In the genomic region with DNA sequence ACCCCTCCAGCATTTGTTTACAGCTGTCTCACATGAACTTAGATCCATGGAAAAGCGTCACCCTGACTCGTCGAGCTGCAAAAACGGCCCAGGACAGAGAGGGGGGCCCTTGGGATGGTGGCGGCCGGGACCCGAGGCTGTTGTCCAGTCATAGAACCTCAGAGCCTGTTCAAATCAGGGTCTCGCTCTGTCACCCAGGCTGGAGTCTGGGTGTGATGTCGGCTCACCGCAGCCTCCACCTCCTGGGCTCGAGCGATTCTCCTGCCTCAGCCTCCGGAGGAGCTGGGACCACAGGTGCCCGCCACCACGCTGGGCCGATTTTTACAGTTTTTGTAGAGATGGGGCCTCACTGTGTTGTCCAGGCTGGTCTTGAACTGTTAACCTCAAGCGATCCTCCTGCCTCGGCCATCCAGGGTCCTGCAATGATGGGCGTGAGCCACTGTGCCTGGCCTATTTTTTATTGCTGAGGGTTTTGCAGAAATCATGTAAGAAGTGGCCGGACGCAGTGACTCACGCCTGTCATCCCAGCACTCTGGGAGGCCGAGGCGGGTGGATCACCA, we compare ENCODE assay signal across 23 cellular contexts.
"Had no signal": no experiment of that assay in that cellular context is flagged by ENCODE, and none has a peak within 500 bp of the region (broad histone marks: within the 10 kb centered on the region; RNA-seq: fewer than 3 reads in every experiment).

No MANE protein-coding gene starts in this region.

- DNase-seq: hippocampal formation; left colon; left lung; mesendoderm; naive thymus-derived CD4-positive, alpha-beta T cell; nucleus accumbens; pancreas; right lobe of liver; stimulated activated CD4-positive, alpha-beta T cell treated with anti-CD3 and anti-CD28 coated beads, Interleukin-4, amount 100 ng/mL, for 24 hours; stimulated activated naive CD4-positive, alpha-beta T cell; tibial artery; trophoblast cell; uterus had no signal

- FAIRE-seq: keratinocyte, pancreas had no signal

- H3K4me1 Mint-ChIP-seq: stimulated activated effector memory CD8-positive, alpha-beta T cell treated with anti-CD3 and anti-CD28 coated beads, Interleukin-12 subunit alpha, Interleukin-12 subunit beta, amount 100 ng/mL, for 72 hours had no signal

- H3K27ac ChIP-seq: left lung, pancreas, right atrium auricular region, right lobe of liver, skin epidermis, suprapubic skin, thoracic aorta, tibial artery, uterus had no signal

- H3K4me1 ChIP-seq: left lung, pancreas, right atrium auricular region, right lobe of liver, uterus had no signal

- H3K27ac Mint-ChIP-seq: mesothelial cell of epicardium; naive thymus-derived CD4-positive, alpha-beta T cell; natural killer cell treated with Interleukin-12 subunit alpha and Interleukin-12 subunit beta and Interleukin-15 and Interleukin-18, amount 100 ng/mL, for 72 hours; stimulated activated effector memory CD8-positive, alpha-beta T cell treated with anti-CD3 and anti-CD28 coated beads, Interleukin-12 subunit alpha, Interleukin-12 subunit beta, amount 100 ng/mL, for 72 hours; stimulated activated naive CD8-positive, alpha-beta T cell treated with anti-CD3 and anti-CD28 coated beads, Interleukin-15, Interleukin-2, amounts not matched to agents 100 ng/mL and 50 ng/mL, for 24 hours had no signal

- H3K4me3 ChIP-seq: left lung, lung, pancreas, right atrium auricular region, right lobe of liver, skin epidermis, suprapubic skin, thoracic aorta, tibial artery, uterus had no signal

- H3K36me3 Mint-ChIP-seq: mesothelial cell of epicardium; natural killer cell treated with Interleukin-12 subunit alpha and Interleukin-12 subunit beta and Interleukin-15 and Interleukin-18, amount 100 ng/mL, for 72 hours; stimulated activated effector memory CD8-positive, alpha-beta T cell treated with anti-CD3 and anti-CD28 coated beads, Interleukin-12 subunit alpha, Interleukin-12 subunit beta, amount 100 ng/mL, for 72 hours had no signal

- H3K27me3 ChIP-seq: pancreas, right lobe of liver had no signal

- H3K36me3 ChIP-seq: left lung, pancreas, right atrium auricular region, right lobe of liver, suprapubic skin, thoracic aorta, tibial artery, uterus had no signal

- ATAC-seq: left colon; left lung; naive thymus-derived CD4-positive, alpha-beta T cell; natural killer cell treated with Interleukin-12 subunit alpha and Interleukin-12 subunit beta and Interleukin-15 and Interleukin-18, amount 100 ng/mL, for 72 hours; pancreas; right lobe of liver; stimulated activated effector memory CD8-positive, alpha-beta T cell treated with anti-CD3 and anti-CD28 coated beads, Interleukin-12 subunit alpha, Interleukin-12 subunit beta, amount 100 ng/mL, for 72 hours had no signal

- H3K9me3 Mint-ChIP-seq: mesothelial cell of epicardium; natural killer cell treated with Interleukin-12 subunit alpha and Interleukin-12 subunit beta and Interleukin-15 and Interleukin-18, amount 100 ng/mL, for 72 hours; stimulated activated effector memory CD8-positive, alpha-beta T cell treated with anti-CD3 and anti-CD28 coated beads, Interleukin-12 subunit alpha, Interleukin-12 subunit beta, amount 100 ng/mL, for 72 hours had no signal

- H3K4me3 Mint-ChIP-seq: mesothelial cell of epicardium; natural killer cell treated with Interleukin-12 subunit alpha and Interleukin-12 subunit beta and Interleukin-15 and Interleukin-18, amount 100 ng/mL, for 72 hours; stimulated activated effector memory CD8-positive, alpha-beta T cell treated with anti-CD3 and anti-CD28 coated beads, Interleukin-12 subunit alpha, Interleukin-12 subunit beta, amount 100 ng/mL, for 72 hours had no signal

- H3K9me3 ChIP-seq: left lung, pancreas, right atrium auricular region, right lobe of liver, suprapubic skin, thoracic aorta, tibial artery, uterus had no signal
